In the genomic region with DNA sequence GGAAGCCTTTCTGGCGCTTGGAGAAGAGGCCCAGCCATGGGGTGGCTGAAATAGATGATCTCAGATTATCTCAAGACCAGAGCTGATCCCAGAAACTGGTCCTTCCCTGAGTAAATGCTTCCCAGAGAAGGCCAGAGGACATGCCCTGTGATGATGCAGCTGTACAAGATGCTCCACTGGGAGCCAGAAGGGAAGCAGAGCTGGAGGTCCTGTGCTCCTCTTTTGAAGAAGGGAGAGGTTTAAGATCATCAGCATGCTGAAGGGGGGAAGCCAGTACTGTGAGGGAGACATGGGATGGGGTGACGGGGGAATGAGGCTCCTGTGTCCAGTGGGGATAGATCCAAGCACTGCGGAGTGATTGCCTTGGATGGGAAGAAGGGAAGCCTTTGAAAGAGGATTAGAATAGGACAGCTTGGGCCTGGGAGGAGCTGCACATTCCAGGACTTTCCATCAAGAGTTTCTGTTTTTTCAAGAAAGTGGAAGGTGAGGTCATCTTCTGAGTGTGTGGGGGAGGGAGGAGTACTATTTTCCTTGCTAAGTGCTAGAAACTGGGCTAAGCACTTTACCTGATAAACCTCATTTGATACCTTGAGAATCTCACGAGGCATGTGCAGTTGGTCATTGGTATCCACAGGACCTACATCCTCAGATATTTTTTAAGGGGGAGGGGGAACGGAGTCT, we compare ENCODE assay signal across 1 cellular context.
TF ChIP-seq lines count a peak whose summit lies in the region.

No MANE protein-coding gene starts in this region.

TF ChIP-seq in HEK293T, 16 proteins besides CTCF, POLR2A, EP300 and RAD21:
- no peak for TF ChIP-seq CTBP1 (IDR thresholded peaks at IDR 0.05; ENCODE audit: borderline replicate concordance)
- TF ChIP-seq HDGF (IDR thresholded peaks at IDR 0.05; ENCODE audit: borderline replicate concordance): no peak
- TF ChIP-seq FOXM1 (IDR thresholded peaks at IDR 0.05; ENCODE audit: borderline replicate concordance): no peak
- TF ChIP-seq BHLHE40 (IDR thresholded peaks at IDR 0.05; ENCODE audit: borderline replicate concordance): no peak
- TF ChIP-seq TARDBP (IDR thresholded peaks at IDR 0.05): no peak
- TF ChIP-seq ELF4 (IDR thresholded peaks at IDR 0.05): no peak
- no peak for TF ChIP-seq LEF1 (IDR thresholded peaks at IDR 0.05; ENCODE audit: borderline replicate concordance)
